8 cellular contexts compared by ENCODE assay signal in genomic region chr13:77696006-77696862, GRCh38. TPM values are rescaled to one million over a fixed set of nuclear protein-coding genes. Genes with fewer than 3 reads are reported as not detected.
DNase-seq lines count a peak whose midpoint lies in the region; ATAC-seq and TF ChIP-seq lines count a peak whose summit lies in the region.

No MANE protein-coding gene starts in this region.

- no peak overlapping the region for H3K27ac ChIP-seq in OCI-LY1 (ENCODE audit: low read depth, low read length, poor library complexity, severe bottlenecking)

- H3K4me1 ChIP-seq in OCI-LY1 (ENCODE audit: insufficient read depth, low read length, severe bottlenecking): peaks cover 40% of the 10 kb centered on the region

- no peaks in the 10 kb centered on the region for H3K36me3 ChIP-seq in OCI-LY1 (ENCODE audit: insufficient read depth, low read length)

- DNase-seq in activated CD4-positive, alpha-beta T cell treated with anti-CD3 and anti-CD28 coated beads, Interleukin-2, amount 10 ng/mL, durations not matched to agents 7 days and 5 days: no peak
- DNase-seq in activated CD4-positive, alpha-beta T cell treated with anti-CD3 and anti-CD28 coated beads for 4 hours: no peak
- DNase-seq in head of caudate nucleus: peak in 38 of 42 donors; percentile 4 to 76 (median 50)
- no peak for DNase-seq in stimulated activated naive B cell treated with anti-CD40 and anti-IgM and Interleukin-4, amounts not matched to agents 10 μg/mL and 1 μg/mL and 100 μg/mL, for 72 hours
- no peak for DNase-seq in foreskin melanocyte
- DNase-seq in GDM1 (lab: John Stamatoyannopoulos, UW): no peak

- peaks cover 34% of the 10 kb centered on the region for H3K4me1 Mint-ChIP-seq in activated CD4-positive, alpha-beta T cell treated with anti-CD3 and anti-CD28 coated beads, Interleukin-2, amount 10 ng/mL, durations not matched to agents 7 days and 5 days
- peaks cover 16 to 29% of the 10 kb centered on the region in 2 donors for H3K4me1 Mint-ChIP-seq in stimulated activated naive B cell treated with anti-CD40 and anti-IgM and Interleukin-4, amounts not matched to agents 10 μg/mL and 1 μg/mL and 100 μg/mL, for 72 hours

- POLR2A ChIA-PET in activated CD4-positive, alpha-beta T cell treated with anti-CD3 and anti-CD28 coated beads, Interleukin-2, amount 10 ng/mL, durations not matched to agents 7 days and 5 days (lab: Charles Lee): interaction anchor here (0.7 kb wide), 1 partner anchor 34 kb away, joined by 3 read pairs; no protein-coding TSS in a partner anchor

- no peaks in the 10 kb centered on the region for H3F3A ChIP-seq in OCI-LY1 (ENCODE audit: insufficient read depth, low read length)

- peak overlapping the region; percentile 72 for H3K4me3 Mint-ChIP-seq in activated CD4-positive, alpha-beta T cell treated with anti-CD3 and anti-CD28 coated beads, Interleukin-2, amount 10 ng/mL, durations not matched to agents 7 days and 5 days
- H3K4me3 Mint-ChIP-seq in stimulated activated naive B cell treated with anti-CD40 and anti-IgM and Interleukin-4, amounts not matched to agents 10 μg/mL and 1 μg/mL and 100 μg/mL, for 72 hours: peak overlapping the region; percentile 51 to 85

- ATAC-seq in stimulated activated naive B cell treated with anti-CD40 and anti-IgM and Interleukin-4, amounts not matched to agents 10 μg/mL and 1 μg/mL and 100 μg/mL, for 72 hours (replicated peaks): no peak
- no peak for ATAC-seq in HG03039 (IDR thresholded peaks at IDR 0.05; ENCODE audit: unreplicated experiment)

- H3K4me2 ChIP-seq in OCI-LY1 (ENCODE audit: low read length): peak overlapping the region; percentile 97

- no peak overlapping the region; the same call in 1 of the 2 replicates for H3K9ac ChIP-seq in OCI-LY1 (ENCODE audit: low read length)

- intact Hi-C loops in head of caudate nucleus (cut with DNase I): loop anchor here (2.0 to 10.0 kb wide), 3 partner anchors 45 to 371 kb away; partner anchors contain the start of gene MYCBP2

- CTCF ChIA-PET in activated CD4-positive, alpha-beta T cell treated with anti-CD3 and anti-CD28 coated beads, Interleukin-2, amount 10 ng/mL, durations not matched to agents 7 days and 5 days (lab: Charles Lee): no interaction called here

- H4K20me1 ChIP-seq in OCI-LY1 (ENCODE audit: insufficient read depth, low read length): no peaks in the 10 kb centered on the region

- TF ChIP-seq CTCF in OCI-LY1 (IDR thresholded peaks at IDR 0.05; ENCODE audit: low read length): no peak

- peaks cover 26% of the 10 kb centered on the region for H3K79me2 ChIP-seq in OCI-LY1 (ENCODE audit: insufficient read depth, low read length)

- no peaks in the 10 kb centered on the region for H3K9me2 ChIP-seq in OCI-LY1 (ENCODE audit: low read depth, low read length)

- peak overlapping the region; percentile 74 for H3K4me3 ChIP-seq in OCI-LY1 (ENCODE audit: low read depth, low read length, poor library complexity, severe bottlenecking)

- H3K27ac Mint-ChIP-seq in activated CD4-positive, alpha-beta T cell treated with anti-CD3 and anti-CD28 coated beads, Interleukin-2, amount 10 ng/mL, durations not matched to agents 7 days and 5 days: no peak overlapping the region
- no peak overlapping the region for H3K27ac Mint-ChIP-seq in stimulated activated naive B cell treated with anti-CD40 and anti-IgM and Interleukin-4, amounts not matched to agents 10 μg/mL and 1 μg/mL and 100 μg/mL, for 72 hours

- peaks cover 19% of the 10 kb centered on the region for H3K27me3 Mint-ChIP-seq in activated CD4-positive, alpha-beta T cell treated with anti-CD3 and anti-CD28 coated beads, Interleukin-2, amount 10 ng/mL, durations not matched to agents 7 days and 5 days
- H3K27me3 Mint-ChIP-seq in stimulated activated naive B cell treated with anti-CD40 and anti-IgM and Interleukin-4, amounts not matched to agents 10 μg/mL and 1 μg/mL and 100 μg/mL, for 72 hours: no peaks in the 10 kb centered on the region

- H3K9me3 ChIP-seq in OCI-LY1 (ENCODE audit: low read length): no peaks in the 10 kb centered on the region

- H2AFZ ChIP-seq in OCI-LY1 (ENCODE audit: low read length): 0 out of 2 replicates have a peak overlapping the region, but pooled peaks have one; percentile 30

- H3K9me3 Mint-ChIP-seq in activated CD4-positive, alpha-beta T cell treated with anti-CD3 and anti-CD28 coated beads, Interleukin-2, amount 10 ng/mL, durations not matched to agents 7 days and 5 days: no peaks in the 10 kb centered on the region
- H3K9me3 Mint-ChIP-seq in stimulated activated naive B cell treated with anti-CD40 and anti-IgM and Interleukin-4, amounts not matched to agents 10 μg/mL and 1 μg/mL and 100 μg/mL, for 72 hours: no peaks in the 10 kb centered on the region

- no peaks in the 10 kb centered on the region for H3K27me3 ChIP-seq in OCI-LY1 (ENCODE audit: insufficient read depth, low read length)

- H3K36me3 Mint-ChIP-seq in activated CD4-positive, alpha-beta T cell treated with anti-CD3 and anti-CD28 coated beads, Interleukin-2, amount 10 ng/mL, durations not matched to agents 7 days and 5 days (ENCODE audit: low read depth): no peaks in the 10 kb centered on the region
- no peaks in the 10 kb centered on the region for H3K36me3 Mint-ChIP-seq in stimulated activated naive B cell treated with anti-CD40 and anti-IgM and Interleukin-4, amounts not matched to agents 10 μg/mL and 1 μg/mL and 100 μg/mL, for 72 hours

RNA-seq across cellular contexts. Expression of gene SLAIN1, which starts 1.3 kb away (rescaled TPM):
- 10 to 100 TPM; 22.7 to 31.5 TPM for total RNA-seq in activated CD4-positive, alpha-beta T cell treated with anti-CD3 and anti-CD28 coated beads, Interleukin-2, amount 10 ng/mL, durations not matched to agents 7 days and 5 days

Comparison
In these comparisons a context has a peak if more than half of its experiments do, and no peak if none do; other contexts are left out.
1. DNase-seq: peak in head of caudate nucleus (38 of 42); none in activated CD4-positive, alpha-beta T cell treated with anti-CD3 and anti-CD28 coated beads, Interleukin-2, amount 10 ng/mL, durations not matched to agents 7 days and 5 days (single experiment), activated CD4-positive, alpha-beta T cell treated with anti-CD3 and anti-CD28 coated beads for 4 hours (0 of 2), stimulated activated naive B cell treated with anti-CD40 and anti-IgM and Interleukin-4, amounts not matched to agents 10 μg/mL and 1 μg/mL and 100 μg/mL, for 72 hours (single experiment), foreskin melanocyte (single experiment) and GDM1 (single experiment).